ENCODE assay signal across 1 cellular context in genomic region chr19:50333737-50334617, GRCh38.
TF ChIP-seq lines count a peak whose summit lies in the region.

No MANE protein-coding gene starts in this region.

TF ChIP-seq in HepG2, 621 proteins besides CTCF, POLR2A, EP300 and RAD21 (continued from another document and continues in another):
- TF ChIP-seq TBX2 (CRISPR knock-in tag; IDR thresholded peaks at IDR 0.05; ENCODE audit: borderline replicate concordance), result peak; percentile 68; the same call in 1 of the 2 replicates
- no peak for TF ChIP-seq FOXM1 (CRISPR knock-in tag; IDR thresholded peaks at IDR 0.05)
- no peak for TF ChIP-seq GMEB2 (CRISPR knock-in tag; IDR thresholded peaks at IDR 0.05; ENCODE audit: low read depth)
- peak; percentile 34; the same call in 1 of the 2 replicates for TF ChIP-seq MED13 (CRISPR knock-in tag; IDR thresholded peaks at IDR 0.05)
- TF ChIP-seq ZFP36 (IDR thresholded peaks at IDR 0.05; ENCODE audit: borderline replicate concordance, low read depth, low read length, partially characterized antibody), result no peak
- TF ChIP-seq TRAFD1 (CRISPR knock-in tag; IDR thresholded peaks at IDR 0.05; ENCODE audit: borderline replicate concordance), result no peak
- TF ChIP-seq MEIS1 (CRISPR knock-in tag; IDR thresholded peaks at IDR 0.05; ENCODE audit: borderline replicate concordance), result no peak
- TF ChIP-seq ZNF496 (CRISPR knock-in tag; IDR thresholded peaks at IDR 0.05; ENCODE audit: insufficient replicate concordance), result no peak
- peak; percentile 63; the same call in 1 of the 2 replicates for TF ChIP-seq ZNF451 (CRISPR knock-in tag; IDR thresholded peaks at IDR 0.05)
- TF ChIP-seq FOXO1 (CRISPR knock-in tag; IDR thresholded peaks at IDR 0.05), result peak; percentile 34; the same call in 1 of the 2 replicates
- TF ChIP-seq ZNF891 (CRISPR knock-in tag; IDR thresholded peaks at IDR 0.05), result peak; percentile 71; the same call in 1 of the 2 replicates
- no peak for TF ChIP-seq CCAR2 (optimal IDR thresholded peaks at IDR 0.05; ENCODE audit: low read depth, low read length)
- TF ChIP-seq ZNF230 (CRISPR knock-in tag; IDR thresholded peaks at IDR 0.05), result peak; percentile 68; the same call in 1 of the 2 replicates
- no peak for TF ChIP-seq HNF4G (IDR thresholded peaks at IDR 0.05; ENCODE audit: borderline replicate concordance, low read depth, low read length)
- TF ChIP-seq HNF4G (CRISPR knock-in tag; IDR thresholded peaks at IDR 0.05; ENCODE audit: borderline replicate concordance, low read depth), result no peak
- peak; percentile 19 for TF ChIP-seq ASH2L (IDR thresholded peaks at IDR 0.05; ENCODE audit: insufficient read length, low read depth, low read length)
- TF ChIP-seq ATAD3A (CRISPR knock-in tag; IDR thresholded peaks at IDR 0.05), result no peak
- no peak for TF ChIP-seq BCL3 (CRISPR knock-in tag; IDR thresholded peaks at IDR 0.05)
- TF ChIP-seq ZNF878 (CRISPR knock-in tag; IDR thresholded peaks at IDR 0.05), result no peak
- 0 out of 2 replicates have a peak, but pooled peaks have one; percentile 54 for TF ChIP-seq ZNF180 (CRISPR knock-in tag; IDR thresholded peaks at IDR 0.05; ENCODE audit: borderline replicate concordance, low read depth)
- TF ChIP-seq DMAP1 (CRISPR knock-in tag; IDR thresholded peaks at IDR 0.05), result peak; percentile 52; the same call in 1 of the 2 replicates
- no peak; the same call in 1 of the 2 replicates for TF ChIP-seq PAX8 (CRISPR knock-in tag; IDR thresholded peaks at IDR 0.05; ENCODE audit: borderline replicate concordance)
- peak; percentile 82 for TF ChIP-seq ERF (CRISPR knock-in tag; IDR thresholded peaks at IDR 0.05)
- no peak for TF ChIP-seq MTF2 (CRISPR knock-in tag; IDR thresholded peaks at IDR 0.05; ENCODE audit: borderline replicate concordance)
- TF ChIP-seq ZNF382 (CRISPR knock-in tag; IDR thresholded peaks at IDR 0.05; ENCODE audit: borderline replicate concordance), result no peak
- no peak for TF ChIP-seq MAFG (CRISPR knock-in tag; IDR thresholded peaks at IDR 0.05)
- no peak for TF ChIP-seq HNF1B (CRISPR knock-in tag; IDR thresholded peaks at IDR 0.05)
- no peak for TF ChIP-seq NFE2 (CRISPR knock-in tag; IDR thresholded peaks at IDR 0.05)
- TF ChIP-seq ZNF432 (CRISPR knock-in tag; IDR thresholded peaks at IDR 0.05; ENCODE audit: borderline replicate concordance), result no peak
- no peak for TF ChIP-seq SNAPC2 (CRISPR knock-in tag; IDR thresholded peaks at IDR 0.05)
- TF ChIP-seq NR1H2 (CRISPR knock-in tag; IDR thresholded peaks at IDR 0.05; ENCODE audit: borderline replicate concordance, low read depth), result no peak
- TF ChIP-seq GLMP (CRISPR knock-in tag; IDR thresholded peaks at IDR 0.05; ENCODE audit: borderline replicate concordance), result no peak
- TF ChIP-seq JUN (CRISPR knock-in tag; IDR thresholded peaks at IDR 0.05), result 0 out of 2 replicates have a peak, but pooled peaks have one; percentile 39
- no peak for TF ChIP-seq CCDC6 (CRISPR knock-in tag; IDR thresholded peaks at IDR 0.05)
- TF ChIP-seq ELK4 (CRISPR knock-in tag; IDR thresholded peaks at IDR 0.05; ENCODE audit: borderline replicate concordance), result peak; percentile 72; the same call in 1 of the 2 replicates
- no peak for TF ChIP-seq BCL6 (CRISPR knock-in tag; IDR thresholded peaks at IDR 0.05)
- no peak for TF ChIP-seq ARID3A (IDR thresholded peaks at IDR 0.05; ENCODE audit: low read depth, low read length)
- no peak for TF ChIP-seq MYNN (CRISPR knock-in tag; IDR thresholded peaks at IDR 0.05; ENCODE audit: low read depth)
- TF ChIP-seq HOXD1 (CRISPR knock-in tag; IDR thresholded peaks at IDR 0.05), result peak; percentile 80; the same call in 1 of the 2 replicates
- peak; percentile 99 for TF ChIP-seq ZNF687 (CRISPR knock-in tag; IDR thresholded peaks at IDR 0.05)
- TF ChIP-seq ZNF24 (IDR thresholded peaks at IDR 0.05), result no peak
- peak; percentile 85 for TF ChIP-seq ZNF589 (CRISPR knock-in tag; conservative IDR thresholded peaks at IDR 0.05)
- peak; percentile 47; the same call in 1 of the 2 replicates for TF ChIP-seq ETV5 (CRISPR knock-in tag; IDR thresholded peaks at IDR 0.05; ENCODE audit: borderline replicate concordance)
- no peak for TF ChIP-seq ZNF816 (CRISPR knock-in tag; IDR thresholded peaks at IDR 0.05; ENCODE audit: borderline replicate concordance)
- TF ChIP-seq ZBTB34 (CRISPR knock-in tag; IDR thresholded peaks at IDR 0.05), result no peak
- TF ChIP-seq SIX4 (CRISPR knock-in tag; IDR thresholded peaks at IDR 0.05), result no peak
- TF ChIP-seq ATM (IDR thresholded peaks at IDR 0.05; ENCODE audit: borderline replicate concordance), result no peak
